In genomic region chr6:31875852-31876251, GRCh38 we compare ENCODE assay signal across 34 cellular contexts. TPM values are rescaled to one million over a fixed set of nuclear protein-coding genes. Genes with fewer than 3 reads are reported as not detected.
"Had no signal": no experiment of that assay in that cellular context is flagged by ENCODE, and none has a peak within 500 bp of the region (broad histone marks: within the 10 kb centered on the region; RNA-seq: fewer than 3 reads in every experiment).

No MANE protein-coding gene starts in this region.

- H3K27me3 ChIP-seq: adrenal gland, ascending aorta, brain microvascular endothelial cell, heart right ventricle, neutrophil, ovary, testis, uterus had no signal

- H3K9me3 Mint-ChIP-seq: activated naive CD4-positive, alpha-beta T cell treated with anti-CD3 and anti-CD28 coated beads for 36 hours; activated naive CD8-positive, alpha-beta T cell treated with anti-CD3 and anti-CD28 coated beads for 36 hours; activated T-helper 1 cell treated with anti-CD3 and anti-CD28 coated beads, Interleukin-12 subunit alpha, Interleukin-12 subunit beta, Interleukin-2, Interleukin-4 antibody, amounts not matched to agents 30 ng/mL and 10 ng/mL and 1 ng/mL, durations not matched to agents 14 hours and 24 hours and 36 hours; dendritic cell treated with granulocyte-macrophage colony-stimulating factor and Interleukin-4, amounts not matched to agents 40 ng/mL and 50 ng/mL, for 4 days; endodermal cell; memory B cell; nephron; T-cell; T-helper 2 cell treated with Interferon-gamma antibody and Interleukin-4, amounts not matched to agents 5 μg/mL and 100 μg/mL, for 36 hours had no signal

- H3K27ac ChIP-seq: adrenal gland, ascending aorta, brain microvascular endothelial cell, heart right ventricle, neutrophil, ovary, testis, uterus had no signal

- H3K4me1 Mint-ChIP-seq: activated naive CD8-positive, alpha-beta T cell treated with anti-CD3 and anti-CD28 coated beads for 36 hours; memory B cell had no signal

- H3K36me3 ChIP-seq: ovary, uterus had no signal

- H3K4me3 ChIP-seq: adrenal gland, ascending aorta, heart right ventricle, ovary, testis, uterus had no signal

- H3K9me3 ChIP-seq: adrenal gland, ascending aorta, heart right ventricle, neutrophil, ovary, testis, uterus had no signal

- DNase-seq: activated CD4-positive, alpha-beta T cell treated with anti-CD3 and anti-CD28 coated beads for 48 hours; activated CD4-positive, alpha-beta T cell treated with anti-CD3 and anti-CD28 coated beads, Interleukin-2, amount 50 U/mL, for 48 hours; activated CD8-positive, alpha-beta memory T cell treated with anti-CD3 and anti-CD28 coated beads for 24 hours; activated effector memory CD4-positive, alpha-beta T cell treated with anti-CD3 and anti-CD28 coated beads, Interleukin-2, amount 50 U/mL, for 16 hours; activated naive CD4-positive, alpha-beta T cell treated with anti-CD3 and anti-CD28 coated beads for 36 hours; activated naive CD8-positive, alpha-beta T cell treated with anti-CD3 and anti-CD28 coated beads for 36 hours; adrenal gland; brain microvascular endothelial cell; caudate nucleus; endodermal cell; foreskin fibroblast; heart right ventricle; ovary; retina; small intestine; stimulated activated CD4-positive, alpha-beta T cell treated with anti-CD3 and anti-CD28 coated beads, Interleukin-1b, Interleukin-23, amount 100 ng/mL, for 48 hours; stimulated activated CD4-positive, alpha-beta T cell treated with anti-CD3 and anti-CD28 coated beads, Interleukin-4, amount 100 ng/mL, for 4 hours; stimulated activated CD8-positive, alpha-beta memory T cell treated with anti-CD3 and anti-CD28 coated beads, Interleukin-4, amount 100 ng/mL, for 48 hours; stimulated activated naive CD4-positive, alpha-beta T cell; T-cell; testis; trophoblast cell; uterus had no signal

- H3K27me3 Mint-ChIP-seq: progenitor cell of endocrine pancreas, T-cell had no signal

- H3K4me3 Mint-ChIP-seq: activated naive CD4-positive, alpha-beta T cell treated with anti-CD3 and anti-CD28 coated beads for 36 hours; activated naive CD8-positive, alpha-beta T cell treated with anti-CD3 and anti-CD28 coated beads for 36 hours; activated T-helper 1 cell treated with anti-CD3 and anti-CD28 coated beads, Interleukin-12 subunit alpha, Interleukin-12 subunit beta, Interleukin-2, Interleukin-4 antibody, amounts not matched to agents 30 ng/mL and 10 ng/mL and 1 ng/mL, durations not matched to agents 14 hours and 24 hours and 36 hours; dendritic cell treated with granulocyte-macrophage colony-stimulating factor and Interleukin-4, amounts not matched to agents 40 ng/mL and 50 ng/mL, for 4 days; endodermal cell; memory B cell; nephron; T-cell; T-helper 2 cell treated with Interferon-gamma antibody and Interleukin-4, amounts not matched to agents 5 μg/mL and 100 μg/mL, for 36 hours had no signal

- ATAC-seq: activated CD4-positive, CD25-positive, alpha-beta regulatory T cell treated with anti-CD3 and anti-CD28 coated beads, Interleukin-2, amount 50 U/mL, for 24 hours; esophagus mucosa; heart right ventricle; sciatic nerve; T-cell had no signal

- H3K27ac Mint-ChIP-seq: activated naive CD4-positive, alpha-beta T cell treated with anti-CD3 and anti-CD28 coated beads for 36 hours; activated naive CD8-positive, alpha-beta T cell treated with anti-CD3 and anti-CD28 coated beads for 36 hours; activated T-helper 1 cell treated with anti-CD3 and anti-CD28 coated beads, Interleukin-12 subunit alpha, Interleukin-12 subunit beta, Interleukin-2, Interleukin-4 antibody, amounts not matched to agents 30 ng/mL and 10 ng/mL and 1 ng/mL, durations not matched to agents 14 hours and 24 hours and 36 hours; dendritic cell treated with granulocyte-macrophage colony-stimulating factor and Interleukin-4, amounts not matched to agents 40 ng/mL and 50 ng/mL, for 4 days; endodermal cell; memory B cell; nephron; progenitor cell of endocrine pancreas; T-helper 2 cell treated with Interferon-gamma antibody and Interleukin-4, amounts not matched to agents 5 μg/mL and 100 μg/mL, for 36 hours had no signal

- H3K4me1 ChIP-seq: ascending aorta, heart right ventricle, testis, uterus had no signal

RNA-seq across cellular contexts. Expression of gene SLC44A4, which starts 2.9 kb away (rescaled TPM):
- total RNA-seq: activated T-helper 1 cell treated with anti-CD3 and anti-CD28 coated beads, Interleukin-12 subunit alpha, Interleukin-12 subunit beta, Interleukin-2, Interleukin-4 antibody, amounts not matched to agents 30 ng/mL and 10 ng/mL and 1 ng/mL, durations not matched to agents 14 hours and 24 hours and 36 hours; ascending aorta had no signal
